Comparison of ENCODE assay signal across 9 cellular contexts in the genomic region with DNA sequence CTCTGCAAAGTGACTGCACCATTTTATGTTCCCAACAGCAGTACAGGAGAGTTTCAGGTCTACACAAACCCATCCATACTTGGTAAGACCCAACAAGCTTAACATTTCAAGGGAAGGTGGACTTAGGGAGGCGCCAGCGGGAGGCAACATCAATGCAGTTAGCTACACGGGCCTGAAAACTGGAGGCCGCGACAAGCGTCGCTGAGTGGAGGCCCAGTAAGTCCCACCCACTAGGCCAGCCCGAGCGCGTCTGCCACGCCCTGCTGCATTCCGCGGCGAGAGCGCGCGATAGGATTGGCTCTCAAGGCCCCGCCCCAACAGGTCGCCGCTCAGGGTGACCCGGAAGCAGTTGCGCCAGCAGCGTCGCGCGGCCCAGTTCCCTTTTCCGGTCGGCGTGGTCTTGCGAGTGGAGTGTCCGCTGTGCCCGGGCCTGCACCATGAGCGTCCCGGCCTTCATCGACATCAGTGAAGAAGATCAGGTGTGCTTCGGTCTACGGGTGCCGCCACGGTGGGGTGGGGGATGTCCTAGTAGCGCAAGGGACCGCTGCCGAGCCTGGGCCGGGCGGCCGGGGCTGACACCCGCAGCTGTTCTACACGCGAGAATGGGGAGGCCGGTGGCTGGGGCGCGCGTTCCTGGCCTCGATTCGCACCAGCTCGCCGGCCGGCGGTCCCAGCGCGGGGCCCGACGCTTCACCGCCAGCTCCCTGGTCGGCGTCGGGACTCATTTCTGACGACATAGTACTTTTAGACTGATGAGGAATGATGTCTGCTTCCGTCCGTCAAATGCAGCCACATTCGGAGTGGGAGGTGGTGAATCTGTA. TPM values are rescaled to one million over a fixed set of nuclear protein-coding genes. Genes with fewer than 3 reads are reported as not detected.
DNase-seq lines count a peak whose midpoint lies in the region; ATAC-seq, FAIRE-seq and TF ChIP-seq lines count a peak whose summit lies in the region.
"Had no signal": no experiment of that assay in that cellular context is flagged by ENCODE, and none has a peak within 500 bp of the region (broad histone marks: within the 10 kb centered on the region; RNA-seq: fewer than 3 reads in every experiment).

A gene (plus strand): TSS at position 381 of the 821 bp plus-strand sequence. CDS start 57 bp downstream, at position 438.

- H3K27ac ChIP-seq in keratinocyte (ENCODE audit: control insufficient read depth, insufficient read depth, low read length) = peak within 1 kb of the TSS; percentile 90

- no peaks in the 10 kb centered on the region for H3K27me3 ChIP-seq in keratinocyte (ENCODE audit: control insufficient read depth, extremely low read depth, insufficient read depth, low read length)

- H3K9ac ChIP-seq in keratinocyte (ENCODE audit: control insufficient read depth, extremely low read depth, insufficient read depth, low read length) = peak within 1 kb of the TSS; percentile 97

- ATAC-seq in GM19035 (IDR thresholded peaks at IDR 0.05; ENCODE audit: unreplicated experiment) (peak; percentile 98), HG03354 (IDR thresholded peaks at IDR 0.05; ENCODE audit: poor library complexity, severe bottlenecking, unreplicated experiment) (peak; percentile 97)
- ATAC-seq in activated CD4-positive, CD25-positive, alpha-beta regulatory T cell treated with anti-CD3 and anti-CD28 coated beads, Interleukin-2, amount 50 U/mL, for 24 hours = peak; percentile 99

- dilution Hi-C loops in keratinocyte (cut with MboI; ENCODE audit: extremely low pct_ligation_motif_present, low sequenced_read_pairs) = no loop called here

- no peaks in the 10 kb centered on the region for H3K9me3 ChIP-seq in keratinocyte (ENCODE audit: control insufficient read depth, low read depth, low read length)

- DNase-seq in AG09319 (ENCODE audit: extremely low read depth, low read depth) (peak; percentile 89), NCI-H446 treated with DMSO at 0.1 percent for 48 hours (lab: John Stamatoyannopoulos, UW) (peak; percentile 95), cerebellar cortex (ENCODE audit: low spot score) (peak; percentile 94), keratinocyte (ENCODE audit: low read depth, low spot score) (peak; percentile 84)
- peak; percentile 89 to 93 for DNase-seq in stimulated activated CD4-positive, alpha-beta T cell treated with anti-CD3 and anti-CD28 coated beads, Interleukin-15, amount 100 ng/mL, for 1 hour (ENCODE audit: low read depth in 1 of 2, low spot score in 1 of 2)

- H3K4me3 ChIP-seq in keratinocyte (ENCODE audit: control insufficient read depth in 2 of 3, extremely low read depth in 1 of 3, insufficient read depth in 2 of 3, low read depth in 1 of 3, low read length in 3 of 3) = peak within 1 kb of the TSS; percentile 77 to 79 (median 79)

- H3K79me2 ChIP-seq in keratinocyte (ENCODE audit: control insufficient read depth, insufficient read depth, low read length) = peaks cover 52% of the 10 kb centered on the region

- H3K4me1 ChIP-seq in keratinocyte (ENCODE audit: control insufficient read depth, extremely low read depth, insufficient read depth, low read length) = peaks cover 18% of the 10 kb centered on the region

- peaks cover 20% of the 10 kb centered on the region for H4K20me1 ChIP-seq in keratinocyte (ENCODE audit: control insufficient read depth, extremely low read depth, insufficient read depth, low read length)

- no peaks in the 10 kb centered on the region for H3K9me1 ChIP-seq in keratinocyte (ENCODE audit: control insufficient read depth, extremely low read depth, insufficient read depth, low read length)

- H3K36me3 ChIP-seq in keratinocyte (ENCODE audit: control insufficient read depth in 2 of 2, extremely low read depth in 1 of 2, insufficient read depth in 2 of 2, low read length in 2 of 2) = peaks cover 2 to 3% of the 10 kb centered on the region in 2 experiments

- peak within 1 kb of the TSS; percentile 100 for H2AFZ ChIP-seq in keratinocyte (ENCODE audit: control insufficient read depth, low read length)

- peak; percentile 32 for FAIRE-seq in keratinocyte (lab: Jason Lieb, UNC)
- FAIRE-seq: colon had no signal

- H3K4me2 ChIP-seq in keratinocyte (ENCODE audit: control insufficient read depth, extremely low read depth, insufficient read depth, low read depth, low read length) = peak within 1 kb of the TSS; percentile 96

- TF ChIP-seq CTCF in AG09319 (IDR thresholded peaks at IDR 0.05; ENCODE audit: low read depth, low read length) = no peak
- TF ChIP-seq CTCF in keratinocyte (optimal IDR thresholded peaks at IDR 0.05 in 1 of 3, IDR thresholded peaks at IDR 0.05 in 1 of 3, conservative IDR thresholded peaks at IDR 0.05 in 1 of 3; ENCODE audit: extremely low read depth in 1 of 3, insufficient read depth in 2 of 3, low read length in 3 of 3) = no peak

RNA-seq across cellular contexts. Expression of the gene that starts here (rescaled TPM):
- polyA plus RNA-seq in keratinocyte = 297 to 593 TPM (median 531 TPM) in 3 replicates
- 373 TPM for polyA plus RNA-seq in keratinocyte (2011; ENCODE audit: low read depth)
- polyA plus RNA-seq in keratinocyte (2011; cell fraction: cytosol; rRNA removed) = 552 and 803 TPM in 2 replicates
- 387 and 539 TPM in 2 replicates for polyA plus RNA-seq in keratinocyte (2011; cell fraction: nucleus; rRNA removed)
- 340 and 406 TPM in 2 replicates for polyA plus RNA-seq in keratinocyte (2012; ENCODE audit: low replicate concordance)
- polyA minus RNA-seq in keratinocyte = 49.1 to 287 TPM (median 157 TPM) in 3 replicates
- 159 TPM for polyA minus RNA-seq in keratinocyte (2011; cell fraction: cytosol; rRNA and poly(A)+ RNA removed)
- 72.1 and 110 TPM in 2 replicates for polyA minus RNA-seq in keratinocyte (2011; cell fraction: nucleus; rRNA and poly(A)+ RNA removed)

Comparison
In these comparisons a context has a peak if more than half of its experiments do, and no peak if none do; other contexts are left out.
1. Peak in every context shown above with its lines: DNase-seq, ATAC-seq, H3K4me3 ChIP-seq and H3K27ac ChIP-seq.